25 cellular contexts compared by ENCODE assay signal in genomic region chr12:99976762-99977161, GRCh38. TPM values are rescaled to one million over a fixed set of nuclear protein-coding genes. Genes with fewer than 3 reads are reported as not detected.
"Had no signal": no experiment of that assay in that cellular context is flagged by ENCODE, and none has a peak within 500 bp of the region (broad histone marks: within the 10 kb centered on the region; RNA-seq: fewer than 3 reads in every experiment).

No MANE protein-coding gene starts in this region.

- ATAC-seq: activated CD8-positive, alpha-beta T cell treated with anti-CD3 and anti-CD28 coated beads, Interleukin-2, amount 10 ng/mL, durations not matched to agents 7 days and 5 days; body of pancreas; Right ventricle myocardium inferior had no signal

- DNase-seq: activated CD4-positive, alpha-beta T cell treated with anti-CD3 and anti-CD28 coated beads for 4 hours; activated CD8-positive, alpha-beta memory T cell treated with anti-CD3 and anti-CD28 coated beads, Interleukin-2, amount 50 U/mL, for 48 hours; activated CD8-positive, alpha-beta T cell treated with anti-CD3 and anti-CD28 coated beads, Interleukin-2, amount 10 ng/mL, durations not matched to agents 7 days and 5 days; activated naive CD4-positive, alpha-beta T cell; activated T-cell treated with anti-CD3 and anti-CD28 coated beads, Interleukin-2, amount 50 U/mL, for 1 hour; body of pancreas; central memory CD4-positive, alpha-beta T cell; cortex of kidney; MG63; NCI-H1092 treated with DMSO at 0.1 percent for 48 hours; NCI-H1436; NCI-H1694 treated with DMSO at 0.1 percent for 48 hours; NCI-H2029 treated with DMSO at 0.1 percent for 48 hours; NCI-H345; NCI-H510A; NCI-H526 treated with DMSO at 0.1 percent for 48 hours; RPMI8226; SJCRH30; SK-N-SH; T-helper 1 cell; WERI-Rb-1 had no signal

- H3K4me3 ChIP-seq: ascending aorta, body of pancreas, MG63, SJCRH30 had no signal

- H3K36me3 ChIP-seq: ascending aorta, MG63, SJCRH30, WERI-Rb-1 had no signal

- H3K27me3 ChIP-seq: ascending aorta, body of pancreas, MG63, SJCRH30 had no signal

- H3K9ac ChIP-seq: KMS-11, SK-N-SH had no signal

- H3K9me3 ChIP-seq: ascending aorta, body of pancreas, SJCRH30, SK-N-SH had no signal

- H3K4me2 ChIP-seq: KMS-11, SK-N-SH had no signal

- H3K4me1 ChIP-seq: body of pancreas, SJCRH30 had no signal

- FAIRE-seq: bronchial epithelial cell had no signal

- H3K27ac ChIP-seq: ascending aorta, body of pancreas, KMS-11, SJCRH30, WERI-Rb-1 had no signal

RNA-seq across cellular contexts. Expression of gene ANKS1B, which starts 8.0 kb away (rescaled TPM):
- total RNA-seq: activated CD8-positive, alpha-beta T cell treated with anti-CD3 and anti-CD28 coated beads, Interleukin-2, amount 10 ng/mL, durations not matched to agents 7 days and 5 days had no signal
